2 cellular contexts compared by ENCODE assay signal in the genomic region with DNA sequence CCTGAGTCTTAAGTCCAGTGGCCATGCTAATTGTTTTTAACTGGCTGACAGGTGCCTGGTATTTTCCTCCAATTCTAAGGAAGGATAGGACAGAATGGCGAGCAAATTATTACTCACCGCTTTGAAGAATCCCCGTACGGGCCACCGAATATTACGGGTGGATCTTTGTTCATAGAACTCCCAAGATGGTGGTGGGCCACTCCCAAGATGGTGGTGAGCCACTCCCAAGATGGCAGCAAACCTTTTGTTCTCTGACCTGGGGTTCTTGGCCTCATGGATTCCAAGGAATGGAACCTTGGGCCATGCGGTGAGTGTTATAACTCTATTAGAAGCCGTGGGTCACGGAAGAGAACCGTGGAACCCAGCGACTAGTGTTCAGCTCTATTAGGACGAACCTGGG. TPM values are rescaled to one million over a fixed set of nuclear protein-coding genes. Genes with fewer than 3 reads are reported as not detected.
"Had no signal": no experiment of that assay in that cellular context is flagged by ENCODE, and none has a peak within 500 bp of the region (broad histone marks: within the 10 kb centered on the region; RNA-seq: fewer than 3 reads in every experiment).

No MANE protein-coding gene starts in this region.

RNA-seq across cellular contexts. Expression of gene ADH4, which starts 34.8 kb away (rescaled TPM):
- total RNA-seq: G401, GM12878 had no signal
- polyA plus RNA-seq: GM12878 had no signal
